12 cellular contexts compared by ENCODE assay signal in genomic region chr9:130331573-130331972, GRCh38.
DNase-seq lines count a peak whose midpoint lies in the region; ATAC-seq, FAIRE-seq and TF ChIP-seq lines count a peak whose summit lies in the region.
"Had no signal": no experiment of that assay in that cellular context is flagged by ENCODE, and none has a peak within 500 bp of the region (broad histone marks: within the 10 kb centered on the region; RNA-seq: fewer than 3 reads in every experiment).

No MANE protein-coding gene starts in this region.

- CTCF ChIA-PET in activated CD4-positive, alpha-beta T cell treated with anti-CD3 and anti-CD28 coated beads, Interleukin-2, amount 10 ng/mL, durations not matched to agents 7 days and 5 days (lab: Charles Lee): no interaction called here

- H3K4me1 Mint-ChIP-seq in activated CD4-positive, alpha-beta T cell treated with anti-CD3 and anti-CD28 coated beads, Interleukin-2, amount 10 ng/mL, durations not matched to agents 7 days and 5 days: no peaks in the 10 kb centered on the region

- in situ Hi-C loops in transverse colon (cut with MboI; ENCODE audit: low pct_ligation_motif_present in 1 of 4, low pct_unique_long_range_greater_than_20kb in 1 of 4, low sequenced_read_pairs in 3 of 4): loop anchor here in 1 of 4 donors (25.0 kb wide), 1 partner anchor 219 kb away; no protein-coding TSS in a partner anchor

- ATAC-seq in lung (ENCODE audit: insufficient read depth, low FRiP score) (no peak), left lobe of liver (no peak), GM18517 (IDR thresholded peaks at IDR 0.05; ENCODE audit: unreplicated experiment) (no peak)

- peak; percentile 69 for DNase-seq in HFF-Myc (ENCODE audit: extremely low read depth, low read depth)
- peak; percentile 52 for DNase-seq in colonic mucosa
- DNase-seq in lung (ENCODE audit: low spot score): peak; percentile 37
- DNase-seq in transverse colon: peak; percentile 66
- no peak for DNase-seq in left lobe of liver (ENCODE audit: low spot score)
- no peak for DNase-seq in activated CD4-positive, alpha-beta T cell treated with anti-CD3 and anti-CD28 coated beads, Interleukin-2, amount 10 ng/mL, durations not matched to agents 7 days and 5 days
- no peak for DNase-seq in H54 (ENCODE audit: insufficient read length, low spot score)
- DNase-seq: activated CD4-positive, alpha-beta T cell treated with anti-CD3 and anti-CD28 coated beads for 1 hour; effector CD8-positive, alpha-beta T cell; NCI-H2029 had no signal

- H3K9ac ChIP-seq in colonic mucosa (ENCODE audit: low read depth in 2 of 2, low read length in 2 of 2): no peak overlapping the region

- no peak overlapping the region for H3K27ac Mint-ChIP-seq in activated CD4-positive, alpha-beta T cell treated with anti-CD3 and anti-CD28 coated beads, Interleukin-2, amount 10 ng/mL, durations not matched to agents 7 days and 5 days

- H3K4me1 ChIP-seq in colonic mucosa (no peaks in the 10 kb centered on the region), lung (ENCODE audit: control insufficient read depth in 2 of 2, insufficient read depth in 2 of 2, low read length in 2 of 2) (peaks cover 0 to 4% of the 10 kb centered on the region in 2 donors), transverse colon (peaks cover 4 to 37% (median 26%) of the 10 kb centered on the region in 4 donors)

- intact Hi-C loops in colonic mucosa (cut with DNase I): no loop called here
- intact Hi-C loops in transverse colon (cut with DNase I; ENCODE audit: low total_unique reads): loop anchor here (10.0 kb wide), 1 partner anchor 457 kb away; no protein-coding TSS in a partner anchor

- H3K9me3 ChIP-seq in colonic mucosa: no peaks in the 10 kb centered on the region
- H3K9me3 ChIP-seq in lung (ENCODE audit: control insufficient read depth in 2 of 2, insufficient read depth in 1 of 2, low read length in 1 of 2): no peaks in the 10 kb centered on the region
- no peaks in the 10 kb centered on the region for H3K9me3 ChIP-seq in transverse colon

- H3K27me3 Mint-ChIP-seq in activated CD4-positive, alpha-beta T cell treated with anti-CD3 and anti-CD28 coated beads, Interleukin-2, amount 10 ng/mL, durations not matched to agents 7 days and 5 days: peaks cover 12% of the 10 kb centered on the region

- H3K27ac ChIP-seq in colonic mucosa (peak overlapping the region; percentile 32), lung (ENCODE audit: low read depth in 1 of 2, low read length in 1 of 2) (peak overlapping the region in 1 of 2 donors; percentile 42), transverse colon (peak overlapping the region; percentile 78 to 92 (median 85))

- TF ChIP-seq POLR2A in transverse colon (IDR thresholded peaks at IDR 0.05) (no peak), H54 (IDR thresholded peaks at IDR 0.05; ENCODE audit: low read depth, low read length) (no peak)

- no peak overlapping the region for H3K4me3 Mint-ChIP-seq in activated CD4-positive, alpha-beta T cell treated with anti-CD3 and anti-CD28 coated beads, Interleukin-2, amount 10 ng/mL, durations not matched to agents 7 days and 5 days

- no peak for TF ChIP-seq EP300 in transverse colon (IDR thresholded peaks at IDR 0.05; ENCODE audit: low read depth)

- no peaks in the 10 kb centered on the region for H3K36me3 Mint-ChIP-seq in activated CD4-positive, alpha-beta T cell treated with anti-CD3 and anti-CD28 coated beads, Interleukin-2, amount 10 ng/mL, durations not matched to agents 7 days and 5 days (ENCODE audit: low read depth)

- no peak for FAIRE-seq in H54 (lab: Jason Lieb, UNC)

- WGBS in lung, 2 donors: 63 to 81% methylated on average over 13 of the region's 13 CpGs
- 47% methylated on average over 13 of the region's 13 CpGs; no CpG with 5 or more reads in 1 of the 2 donors for WGBS in transverse colon (ENCODE audit: low coverage in 1 of 2), 2 donors

- TF ChIP-seq CTCF in HFF-Myc (IDR thresholded peaks at IDR 0.05; ENCODE audit: low read depth, low read length, missing control alignments): no peak
- TF ChIP-seq CTCF in colonic mucosa (IDR thresholded peaks at IDR 0.05): no peak
- TF ChIP-seq CTCF in lung (IDR thresholded peaks at IDR 0.05; ENCODE audit: control extremely low read depth, extremely low read depth): no peak
- TF ChIP-seq CTCF in transverse colon (IDR thresholded peaks at IDR 0.05): no peak

- H3K27me3 ChIP-seq in colonic mucosa (no peaks in the 10 kb centered on the region), lung (ENCODE audit: control insufficient read depth, insufficient read depth) (no peaks in the 10 kb centered on the region), transverse colon (peaks cover 9% of the 10 kb centered on the region)

- H3K9me3 Mint-ChIP-seq in activated CD4-positive, alpha-beta T cell treated with anti-CD3 and anti-CD28 coated beads, Interleukin-2, amount 10 ng/mL, durations not matched to agents 7 days and 5 days: no peaks in the 10 kb centered on the region

- no peaks in the 10 kb centered on the region for H3K36me3 ChIP-seq in colonic mucosa
- H3K36me3 ChIP-seq in lung (ENCODE audit: control insufficient read depth in 2 of 2, insufficient read depth in 2 of 2, low read length in 2 of 2): no peaks in the 10 kb centered on the region
- H3K36me3 ChIP-seq in transverse colon: no peaks in the 10 kb centered on the region

- POLR2A ChIA-PET in activated CD4-positive, alpha-beta T cell treated with anti-CD3 and anti-CD28 coated beads, Interleukin-2, amount 10 ng/mL, durations not matched to agents 7 days and 5 days (lab: Charles Lee): no interaction called here

- no peak overlapping the region for H3K4me3 ChIP-seq in HFF-Myc (replicated peaks; ENCODE audit: low read depth, low read length)
- H3K4me3 ChIP-seq in colonic mucosa: no peak overlapping the region
- no peak overlapping the region for H3K4me3 ChIP-seq in lung
- no peak overlapping the region for H3K4me3 ChIP-seq in transverse colon
- H3K4me3 ChIP-seq: skin epidermis had no signal

Comparison
In these comparisons a context has a peak if more than half of its experiments do, and no peak if none do; other contexts are left out.
1. DNase-seq: peak in HFF-Myc (single experiment), colonic mucosa (single experiment), lung (single experiment) and transverse colon (single experiment); none in left lobe of liver (single experiment), activated CD4-positive, alpha-beta T cell treated with anti-CD3 and anti-CD28 coated beads, Interleukin-2, amount 10 ng/mL, durations not matched to agents 7 days and 5 days (single experiment) and H54 (single experiment).